Comparison of ENCODE assay signal across 1 cellular context in genomic region chr14:76376409-76376877, GRCh38.
TF ChIP-seq lines count a peak whose summit lies in the region.

No MANE protein-coding gene starts in this region.

TF ChIP-seq in H1, 55 proteins besides CTCF, POLR2A, EP300 and RAD21:
- peak; percentile 92 for TF ChIP-seq RNF2 (IDR thresholded peaks at IDR 0.05; ENCODE audit: borderline replicate concordance, low read depth, low read length, missing control alignments, poor library complexity, severe bottlenecking)
- no peak for TF ChIP-seq POLR2AphosphoS5 (IDR thresholded peaks at IDR 0.05; ENCODE audit: low read depth, low read length)
- TF ChIP-seq HDAC2 (IDR thresholded peaks at IDR 0.05; ENCODE audit: borderline replicate concordance in 1 of 2, low read depth in 2 of 2, low read length in 2 of 2): no peak
- TF ChIP-seq ASH2L (IDR thresholded peaks at IDR 0.05; ENCODE audit: low read length): peak; percentile 58
- TF ChIP-seq KDM5A (IDR thresholded peaks at IDR 0.05; ENCODE audit: low read length): no peak
- 0 out of 2 replicates have a peak, but pooled peaks have one; percentile 13 for TF ChIP-seq RBBP5 (IDR thresholded peaks at IDR 0.05; ENCODE audit: borderline replicate concordance, low read depth, low read length)
